Comparison of ENCODE assay signal across 8 cellular contexts in the genomic region with DNA sequence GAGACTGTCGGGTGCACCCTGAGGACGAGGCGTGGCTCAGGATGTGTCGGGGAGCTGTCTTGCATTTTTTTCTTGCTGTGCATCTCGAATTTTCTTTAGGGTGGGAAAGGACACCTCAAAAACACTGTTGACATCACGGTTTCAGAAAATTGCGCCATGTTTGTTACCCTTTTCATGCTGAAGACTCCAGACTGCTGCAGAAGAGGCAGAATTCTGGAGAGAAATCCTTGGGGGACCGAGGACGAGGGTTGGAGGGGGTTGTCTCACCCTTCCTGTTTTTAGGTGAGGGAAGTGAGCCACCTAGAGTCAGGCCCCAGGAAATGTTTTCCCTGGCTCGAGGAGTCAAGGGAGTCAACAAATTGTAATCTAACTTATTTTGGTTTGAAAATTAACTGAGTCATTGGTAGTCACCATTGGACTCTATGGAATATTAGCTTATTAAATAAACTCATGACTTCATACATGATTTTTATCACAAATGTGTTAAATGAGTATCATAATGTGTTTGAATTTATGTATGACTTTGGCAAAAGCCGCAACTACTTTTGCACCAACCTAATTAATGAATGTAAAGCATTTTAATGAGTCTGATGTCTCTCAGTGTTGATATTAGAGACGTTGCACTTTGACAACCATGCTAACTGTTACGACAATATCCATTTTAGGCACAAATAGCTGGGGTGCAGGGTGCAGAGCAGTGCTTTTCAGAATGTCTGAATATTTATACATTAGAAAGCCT. TPM values are rescaled to one million over a fixed set of nuclear protein-coding genes. Genes with fewer than 3 reads are reported as not detected.
A peak's percentile ranks its signal among the peaks of the same experiment; 100 is the strongest.
DNase-seq lines count a peak whose midpoint lies in the region; ATAC-seq, FAIRE-seq and TF ChIP-seq lines count a peak whose summit lies in the region.

No MANE protein-coding gene starts in this region.

- peak overlapping the region; percentile 93 for H3K27ac Mint-ChIP-seq in CD4-positive, alpha-beta T cell
- H3K27ac Mint-ChIP-seq in stimulated activated naive B cell treated with anti-CD40 and anti-IgM and Interleukin-4, amounts not matched to agents 10 μg/mL and 1 μg/mL and 100 μg/mL, for 72 hours: peak overlapping the region; percentile 96

- peaks cover 29% of the 10 kb centered on the region for H3K27me3 Mint-ChIP-seq in CD4-positive, alpha-beta T cell
- peaks cover 12 to 20% of the 10 kb centered on the region in 2 donors for H3K27me3 Mint-ChIP-seq in stimulated activated naive B cell treated with anti-CD40 and anti-IgM and Interleukin-4, amounts not matched to agents 10 μg/mL and 1 μg/mL and 100 μg/mL, for 72 hours

- peak overlapping the region; percentile 99 for H3K4me3 Mint-ChIP-seq in CD4-positive, alpha-beta T cell
- peak overlapping the region; percentile 92 to 98 for H3K4me3 Mint-ChIP-seq in stimulated activated naive B cell treated with anti-CD40 and anti-IgM and Interleukin-4, amounts not matched to agents 10 μg/mL and 1 μg/mL and 100 μg/mL, for 72 hours

- intact Hi-C loops in CD4-positive, alpha-beta T cell (cut with DNase I, micrococcal nuclease): loop anchor here (1.0 to 5.0 kb wide), 10 partner anchors 55 to 1803 kb away; partner anchors contain the start of genes ARRDC3 (in 2 of the 2), CETN3 (in 1 of the 2), MBLAC2 (in 1 of the 2) and POLR3G (in 1 of the 2)
- intact Hi-C loops in esophagus squamous epithelium (cut with DNase I): loop anchor here (10.0 kb wide), 1 partner anchor 95 kb away; no protein-coding TSS in a partner anchor

- H3K9me3 Mint-ChIP-seq in CD4-positive, alpha-beta T cell: no peaks in the 10 kb centered on the region
- H3K9me3 Mint-ChIP-seq in stimulated activated naive B cell treated with anti-CD40 and anti-IgM and Interleukin-4, amounts not matched to agents 10 μg/mL and 1 μg/mL and 100 μg/mL, for 72 hours: no peaks in the 10 kb centered on the region

- 5 to 8% methylated on average over 11 to 12 of the region's 13 CpGs for WGBS in esophagus squamous epithelium, 2 donors

- H3K27me3 ChIP-seq in CD4-positive, alpha-beta T cell (ENCODE audit: control insufficient read depth, insufficient read depth, low read length): peaks cover 23% of the 10 kb centered on the region
- peaks cover 0 to 30% (median 0%) of the 10 kb centered on the region in 4 donors for H3K27me3 ChIP-seq in esophagus squamous epithelium

- H3K36me3 ChIP-seq in esophagus squamous epithelium: peaks cover 0 to 5% (median 0%) of the 10 kb centered on the region in 3 donors

- H3K36me3 Mint-ChIP-seq in CD4-positive, alpha-beta T cell (ENCODE audit: low read depth): peaks cover 30% of the 10 kb centered on the region
- peaks cover 10% of the 10 kb centered on the region in 2 donors for H3K36me3 Mint-ChIP-seq in stimulated activated naive B cell treated with anti-CD40 and anti-IgM and Interleukin-4, amounts not matched to agents 10 μg/mL and 1 μg/mL and 100 μg/mL, for 72 hours

- peak; percentile 88 for FAIRE-seq in GM19239 (lab: Jason Lieb, UNC)

- CTCF ChIA-PET in CD4-positive, alpha-beta T cell (lab: Charles Lee): interaction anchor here (0.8 to 2.3 kb wide), 6 partner anchors 40 to 1801 kb away, joined by 3 to 10 read pairs (median 4); partner anchors contain the start of genes CETN3, MBLAC2 and POLR3G

- peaks cover 33% of the 10 kb centered on the region for H3K4me1 Mint-ChIP-seq in CD4-positive, alpha-beta T cell (ENCODE audit: low read depth)
- H3K4me1 Mint-ChIP-seq in stimulated activated naive B cell treated with anti-CD40 and anti-IgM and Interleukin-4, amounts not matched to agents 10 μg/mL and 1 μg/mL and 100 μg/mL, for 72 hours: peaks cover 12 to 24% of the 10 kb centered on the region in 2 donors

- peak in 8 of 10 experiments; percentile 36 to 54 (median 40) for DNase-seq in CD4-positive, alpha-beta T cell
- DNase-seq in GM19239 (ENCODE audit: insufficient read length, low spot score) (peak; percentile 28), NCI-H526 treated with DMSO at 0.1 percent for 48 hours (lab: John Stamatoyannopoulos, UW) (peak; percentile 41), esophagus squamous epithelium (lab: John Stamatoyannopoulos, UW) (peak; percentile 50), myocyte (ENCODE audit: low read depth) (peak; percentile 85)
- peak; percentile 32 for DNase-seq in activated CD8-positive, alpha-beta memory T cell treated with anti-CD3 and anti-CD28 coated beads, Interleukin-2, amount 50 U/mL, for 1 hour (ENCODE audit: extremely low read depth)
- no peak for DNase-seq in stimulated activated naive B cell treated with anti-CD40 and anti-IgM and Interleukin-4, amounts not matched to agents 10 μg/mL and 1 μg/mL and 100 μg/mL, for 72 hours

- peaks cover 0 to 38% (median 20%) of the 10 kb centered on the region in 3 donors for H3K4me1 ChIP-seq in esophagus squamous epithelium

- no peaks in the 10 kb centered on the region for H3K9me3 ChIP-seq in CD4-positive, alpha-beta T cell (ENCODE audit: control insufficient read depth, low read length)
- no peaks in the 10 kb centered on the region for H3K9me3 ChIP-seq in esophagus squamous epithelium

- H3K27ac ChIP-seq in CD4-positive, alpha-beta T cell (ENCODE audit: low read depth, low read length): peak overlapping the region; percentile 95
- peak overlapping the region; percentile 92 to 97 (median 94) for H3K27ac ChIP-seq in esophagus squamous epithelium

- peak overlapping the region; percentile 73 to 94 (median 81) for H3K4me3 ChIP-seq in esophagus squamous epithelium

- TF ChIP-seq CTCF in CD4-positive, alpha-beta T cell (IDR thresholded peaks at IDR 0.05): peak; percentile 74
- peak in 5 of 6 experiments; percentile 52 to 75 (median 64) for TF ChIP-seq CTCF in esophagus squamous epithelium (IDR thresholded peaks at IDR 0.05)

- peak; percentile 60 for ATAC-seq in CD4-positive, alpha-beta T cell (ENCODE audit: poor library complexity)
- peak; percentile 52 for ATAC-seq in HG03432 (IDR thresholded peaks at IDR 0.05; ENCODE audit: unreplicated experiment)
- peak; percentile 69 to 72 for ATAC-seq in stimulated activated naive B cell treated with anti-CD40 and anti-IgM and Interleukin-4, amounts not matched to agents 10 μg/mL and 1 μg/mL and 100 μg/mL, for 72 hours (replicated peaks)

- POLR2A ChIA-PET in CD4-positive, alpha-beta T cell (lab: Charles Lee): interaction anchor here (0.7 to 3.7 kb wide), 8 partner anchors 55 to 855 kb away, joined by 3 to 57 read pairs (median 12); partner anchors contain the start of genes ARRDC3, CETN3, MBLAC2 and POLR3G

- TF ChIP-seq POLR2A in esophagus squamous epithelium (IDR thresholded peaks at IDR 0.05): no peak

RNA-seq across cellular contexts. Expression of gene LYSMD3, which starts 0.7 kb away (rescaled TPM):
- total RNA-seq in CD4-positive, alpha-beta T cell: 10 to 100 TPM; 27.6 to 32.8 TPM
- total RNA-seq in esophagus squamous epithelium (10 to 100 TPM in 3 of 4 donors, 1 to 10 TPM in 1; 8.3 to 17.0 (median 14.2) TPM), myocyte (14.3 and 15.8 TPM in 2 replicates)
- polyA plus RNA-seq in myocyte (2012): 7.0 TPM

RNA-seq across cellular contexts. Expression of gene ADGRV1, which starts 28.5 kb away (rescaled TPM):
- 1 to 10 TPM in 1 of 2 experiments, under 1 TPM in 1; 0.81 to 1.2 TPM for total RNA-seq in CD4-positive, alpha-beta T cell
- total RNA-seq in esophagus squamous epithelium: 10 to 100 TPM in 1 of 4 donors, 1 to 10 TPM in 3; 1.9 to 14.1 (median 4.0) TPM
- total RNA-seq in myocyte: 3.9 and 4.4 TPM in 2 replicates
- 0.08 TPM for polyA plus RNA-seq in myocyte (2012)

RNA-seq across cellular contexts. Expression of gene POLR3G, which starts 55.4 kb away (rescaled TPM):
- total RNA-seq in CD4-positive, alpha-beta T cell: 1 to 10 TPM in 1 of 2 experiments, under 1 TPM in 1; 0.80 to 2.3 TPM
- total RNA-seq in esophagus squamous epithelium: 1 to 10 TPM; 1.1 to 9.3 (median 6.4) TPM
- total RNA-seq in myocyte: 2.3 and 5.3 TPM in 2 replicates
- polyA plus RNA-seq in myocyte (2012): 0.69 TPM

RNA-seq across cellular contexts. Expression of gene MBLAC2, which starts 55.5 kb away (rescaled TPM):
- total RNA-seq in CD4-positive, alpha-beta T cell: 1 to 10 TPM; 3.9 to 4.1 TPM
- 10 to 100 TPM in 1 of 4 donors, 1 to 10 TPM in 3; 4.5 to 10.5 (median 6.5) TPM for total RNA-seq in esophagus squamous epithelium
- 3.7 and 4.9 TPM in 2 replicates for total RNA-seq in myocyte
- polyA plus RNA-seq in myocyte (2012): 2.7 TPM
